In the genomic region with DNA sequence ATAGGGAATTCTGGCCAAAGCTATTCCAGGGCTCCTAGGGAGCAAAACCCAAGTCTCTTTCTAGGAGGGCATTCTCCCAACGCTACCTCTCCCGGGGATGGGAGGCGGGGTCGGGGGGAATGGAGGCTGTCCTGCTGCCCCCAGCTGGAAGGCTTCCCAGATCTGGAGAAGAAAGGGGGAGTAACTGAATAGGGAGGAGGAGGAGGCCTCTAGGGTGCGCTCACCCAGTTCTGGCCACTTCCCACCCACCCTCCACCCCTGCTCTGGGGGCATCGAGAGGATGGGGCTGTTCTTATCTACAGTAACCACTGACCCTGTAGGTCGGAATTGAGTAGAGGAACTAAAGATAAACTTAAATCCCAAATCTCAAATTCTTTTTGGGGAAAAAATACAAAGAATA, we compare ENCODE assay signal across 19 cellular contexts. TPM values are rescaled to one million over a fixed set of nuclear protein-coding genes. Genes with fewer than 3 reads are reported as not detected.
DNase-seq lines count a peak whose midpoint lies in the region; ATAC-seq and TF ChIP-seq lines count a peak whose summit lies in the region.
"Had no signal": no experiment of that assay in that cellular context is flagged by ENCODE, and none has a peak within 500 bp of the region (broad histone marks: within the 10 kb centered on the region; RNA-seq: fewer than 3 reads in every experiment).

No MANE protein-coding gene starts in this region.

- no peaks in the 10 kb centered on the region for H3K9me2 ChIP-seq in SK-N-SH

- H3K9me3 Mint-ChIP-seq in CD8-positive, alpha-beta T cell, result no peaks in the 10 kb centered on the region
- H3K9me3 Mint-ChIP-seq: nephron had no signal

- no peak overlapping the region for H3K27ac Mint-ChIP-seq in CD8-positive, alpha-beta T cell

- no peaks in the 10 kb centered on the region for H3K36me3 Mint-ChIP-seq in CD8-positive, alpha-beta T cell

- TF ChIP-seq EP300 in SK-N-SH (IDR thresholded peaks at IDR 0.05; ENCODE audit: borderline replicate concordance in 1 of 2, low read depth in 1 of 2, low read length in 1 of 2), result no peak

- TF ChIP-seq CTCF in dorsolateral prefrontal cortex (IDR thresholded peaks at IDR 0.05 in 54 of 56, conservative IDR thresholded peaks at IDR 0.05 in 2 of 56; ENCODE audit: low read depth in 1 of 56, partially characterized antibody in 56 of 56), result peak in 25 of 56 donors; percentile 7 to 49 (median 19)
- TF ChIP-seq CTCF in CD8-positive, alpha-beta T cell (IDR thresholded peaks at IDR 0.05), result no peak
- TF ChIP-seq CTCF in SK-N-SH (IDR thresholded peaks at IDR 0.05), result no peak

- no peaks in the 10 kb centered on the region for H3K79me2 ChIP-seq in SK-N-SH (ENCODE audit: insufficient read depth)

- no peaks in the 10 kb centered on the region for H3F3A ChIP-seq in SK-N-SH (replicated peaks; ENCODE audit: insufficient read depth)

- H4K20me1 ChIP-seq in SK-N-SH (ENCODE audit: insufficient read depth), result no peaks in the 10 kb centered on the region

- H3K9me3 ChIP-seq in subcutaneous abdominal adipose tissue (ENCODE audit: control insufficient read depth in 5 of 5, low read length in 5 of 5) (no peaks in the 10 kb centered on the region), SK-N-SH (no peaks in the 10 kb centered on the region)
- no peaks in the 10 kb centered on the region for H3K9me3 ChIP-seq in CD8-positive, alpha-beta T cell (ENCODE audit: low read length)

- peaks cover 0 to 5% (median 0%) of the 10 kb centered on the region in 45 donors for H3K27me3 ChIP-seq in dorsolateral prefrontal cortex
- no peaks in the 10 kb centered on the region for H3K27me3 ChIP-seq in layer of hippocampus (ENCODE audit: control insufficient read depth, insufficient read depth, low read length)
- peaks cover 0 to 6% (median 5%) of the 10 kb centered on the region in 5 donors for H3K27me3 ChIP-seq in subcutaneous abdominal adipose tissue (ENCODE audit: control insufficient read depth in 5 of 5, insufficient read depth in 4 of 5, low read length in 5 of 5)
- H3K27me3 ChIP-seq in CD8-positive, alpha-beta T cell (ENCODE audit: insufficient read depth, low read length), result no peaks in the 10 kb centered on the region
- H3K27me3 ChIP-seq in SK-N-SH (ENCODE audit: insufficient read depth), result peaks cover 64% of the 10 kb centered on the region

- POLR2A ChIA-PET in CD8-positive, alpha-beta T cell (lab: Charles Lee), result no interaction called here
- POLR2A ChIA-PET in SK-N-SH (lab: Yijun Ruan, JAX), result no interaction called here

- no peak overlapping the region for H2AFZ ChIP-seq in SK-N-SH (ENCODE audit: low read depth)

- H3K27me3 Mint-ChIP-seq in CD8-positive, alpha-beta T cell (ENCODE audit: low read depth), result peaks cover 12% of the 10 kb centered on the region

- peak overlapping the region; percentile 77 to 100 (median 97) for H3K27ac ChIP-seq in dorsolateral prefrontal cortex
- H3K27ac ChIP-seq in layer of hippocampus (ENCODE audit: low read depth, low read length), result peak overlapping the region; percentile 92
- peak overlapping the region; percentile 32 for H3K27ac ChIP-seq in subcutaneous abdominal adipose tissue (ENCODE audit: low read depth, low read length)
- H3K27ac ChIP-seq in CD8-positive, alpha-beta T cell (ENCODE audit: low read depth, low read length), result no peak overlapping the region
- H3K27ac ChIP-seq in SK-N-SH (ENCODE audit: low read depth in 2 of 2, low read length in 1 of 2), result no peak overlapping the region
- H3K27ac ChIP-seq: KMS-11, RWPE1 had no signal

- DNase-seq in OCI-M1 (lab: John Stamatoyannopoulos, UW), result peak; percentile 47
- DNase-seq in dorsolateral prefrontal cortex, result peak in 2 of 10 donors; percentile 40 to 56
- DNase-seq in CD8-positive, alpha-beta T cell, result no peak
- DNase-seq in stimulated activated CD4-positive, alpha-beta T cell treated with anti-CD3 and anti-CD28 coated beads, Interleukin-1b, Interleukin-23, amount 100 ng/mL, for 48 hours, result no peak
- no peak for DNase-seq in SK-N-SH
- DNase-seq: activated CD4-positive, CD25-positive, alpha-beta regulatory T cell; activated gamma-delta T cell treated with Interleukin-2 at 50 U/mL for 16 hours; NCI-H1105; NCI-H2171; stimulated activated CD4-positive, alpha-beta T cell treated with anti-CD3 and anti-CD28 coated beads, Interleukin-4, amount 100 ng/mL, for 24 hours had no signal

- H3K4me1 ChIP-seq in subcutaneous abdominal adipose tissue (ENCODE audit: control insufficient read depth in 5 of 5, insufficient read depth in 5 of 5, low read length in 5 of 5), result peaks cover 0 to 30% (median 2%) of the 10 kb centered on the region in 5 donors
- no peaks in the 10 kb centered on the region for H3K4me1 ChIP-seq in CD8-positive, alpha-beta T cell (ENCODE audit: insufficient read depth, low read length)
- H3K4me1 ChIP-seq in SK-N-SH (ENCODE audit: control insufficient read depth in 1 of 2, insufficient read depth in 2 of 2, low read depth in 1 of 2, low read length in 1 of 2), result no peaks in the 10 kb centered on the region

- H3K4me3 Mint-ChIP-seq in CD8-positive, alpha-beta T cell, result no peak overlapping the region

- H3K9ac ChIP-seq in subcutaneous abdominal adipose tissue (ENCODE audit: low read length in 5 of 5), result no peak overlapping the region
- no peak overlapping the region for H3K9ac ChIP-seq in SK-N-SH
- H3K9ac ChIP-seq: KMS-11 had no signal

- H3K4me2 ChIP-seq in SK-N-SH, result no peak overlapping the region
- H3K4me2 ChIP-seq: KMS-11 had no signal

- WGBS in SK-N-SH (ENCODE audit: low lambda C conversion rate), result 15% methylated on average over 7 of the region's 7 CpGs

- ATAC-seq in CD8-positive, alpha-beta T cell, result no peak
- ATAC-seq in GM18511 (IDR thresholded peaks at IDR 0.05; ENCODE audit: unreplicated experiment), result no peak

- H3K4me3 ChIP-seq in dorsolateral prefrontal cortex (peak overlapping the region in 57 of 59 donors; percentile 35 to 79 (median 59)), subcutaneous abdominal adipose tissue (ENCODE audit: low read depth in 1 of 5, low read length in 5 of 5) (peak overlapping the region in 4 of 5 donors; percentile 56 to 84 (median 70)), SK-N-SH (ENCODE audit: low read depth in 2 of 2, low read length in 1 of 2) (no peak overlapping the region)
- no peak overlapping the region for H3K4me3 ChIP-seq in CD8-positive, alpha-beta T cell (ENCODE audit: low read depth, low read length)

- CTCF ChIA-PET in CD8-positive, alpha-beta T cell (lab: Charles Lee), result no interaction called here
- CTCF ChIA-PET in SK-N-SH (lab: Yijun Ruan, JAX), result no interaction called here

- no peaks in the 10 kb centered on the region for H3K4me1 Mint-ChIP-seq in CD8-positive, alpha-beta T cell (ENCODE audit: low read depth)

- no peak for TF ChIP-seq RAD21 in SK-N-SH (IDR thresholded peaks at IDR 0.05; ENCODE audit: low read length)

- intact Hi-C loops in dorsolateral prefrontal cortex (cut with DNase I), result loop anchor here (5.0 to 10.0 kb wide), 3 partner anchors 44 to 178 kb away; no protein-coding TSS in a partner anchor
- intact Hi-C loops in CD8-positive, alpha-beta T cell (cut with DNase I, micrococcal nuclease), result no loop called here

- H3K36me3 ChIP-seq in subcutaneous abdominal adipose tissue (ENCODE audit: control insufficient read depth in 5 of 5, insufficient read depth in 5 of 5, low read length in 5 of 5) (no peaks in the 10 kb centered on the region), SK-N-SH (replicated peaks in 1 of 2; ENCODE audit: control insufficient read depth in 1 of 2, insufficient read depth in 2 of 2, low read length in 1 of 2) (no peaks in the 10 kb centered on the region)
- H3K36me3 ChIP-seq in CD8-positive, alpha-beta T cell (ENCODE audit: insufficient read depth, low read length), result no peaks in the 10 kb centered on the region

TF ChIP-seq in SK-N-SH, 30 proteins besides CTCF, POLR2A, EP300 and RAD21:
- no peak for TF ChIP-seq MXI1 (IDR thresholded peaks at IDR 0.05; ENCODE audit: low read depth, low read length)
- TF ChIP-seq GABPA (IDR thresholded peaks at IDR 0.05; ENCODE audit: low read depth), result no peak
- no peak for TF ChIP-seq TCF12 (IDR thresholded peaks at IDR 0.05)
- no peak for TF ChIP-seq FOXM1 (IDR thresholded peaks at IDR 0.05; ENCODE audit: low read depth)
- TF ChIP-seq FOXJ3 (CRISPR knock-in tag; IDR thresholded peaks at IDR 0.05), result no peak
- no peak for TF ChIP-seq NFIC (IDR thresholded peaks at IDR 0.05; ENCODE audit: borderline replicate concordance)
- no peak for TF ChIP-seq MEF2A (IDR thresholded peaks at IDR 0.05; ENCODE audit: borderline replicate concordance, low read depth)

RNA-seq across cellular contexts. Expression of gene RNASE1, which starts 0.6 kb away (rescaled TPM):
- total RNA-seq in dorsolateral prefrontal cortex, result 100 to 1,000 TPM in 104 of 120 experiments, 10 to 100 TPM in 16; 39.9 to 796 (median 173) TPM
- not detected for total RNA-seq in CD8-positive, alpha-beta T cell
- polyA plus RNA-seq in SK-N-SH (2012; rRNA removed), result not detected in 2 replicates
- not detected in 2 replicates for polyA plus RNA-seq in SK-N-SH (2012; cell fraction: cytosol; rRNA removed)
- not detected in 2 replicates for polyA plus RNA-seq in SK-N-SH (2012; cell fraction: nucleus; rRNA removed)
- total RNA-seq: T-helper 1 cell treated with Interleukin-12 subunit alpha and Interleukin-12 subunit beta and Interleukin-4 antibody, amounts not matched to agents 30 ng/mL and 1 ng/mL, for 36 hours had no signal

RNA-seq across cellular contexts. Expression of gene RNASE6, which starts 22.2 kb away (rescaled TPM):
- 10 to 100 TPM in 8 of 120 experiments, 1 to 10 TPM in 108, under 1 TPM in 4; 0.56 to 19.7 (median 4.2) TPM for total RNA-seq in dorsolateral prefrontal cortex
- under 1 TPM in 1 of 2 experiments, not detected in 1; 0.33 TPM for total RNA-seq in CD8-positive, alpha-beta T cell
- not detected in 2 replicates for polyA plus RNA-seq in SK-N-SH (2012; rRNA removed)
- not detected in 2 replicates for polyA plus RNA-seq in SK-N-SH (2012; cell fraction: cytosol; rRNA removed)
- not detected in 2 replicates for polyA plus RNA-seq in SK-N-SH (2012; cell fraction: nucleus; rRNA removed)
- total RNA-seq: lung microvascular endothelial cell had no signal

RNA-seq across cellular contexts. Expression of gene EDDM3B, which starts 35.0 kb away (rescaled TPM):
- not detected for total RNA-seq in dorsolateral prefrontal cortex
- total RNA-seq in CD8-positive, alpha-beta T cell, result not detected
- polyA plus RNA-seq in SK-N-SH (2012; rRNA removed), result not detected in 2 replicates
- not detected in 2 replicates for polyA plus RNA-seq in SK-N-SH (2012; cell fraction: cytosol; rRNA removed)
- not detected in 2 replicates for polyA plus RNA-seq in SK-N-SH (2012; cell fraction: nucleus; rRNA removed)
- total RNA-seq: lung microvascular endothelial cell; sciatic nerve; T-helper 1 cell treated with Interleukin-12 subunit alpha and Interleukin-12 subunit beta and Interleukin-4 antibody, amounts not matched to agents 30 ng/mL and 1 ng/mL, for 36 hours had no signal

RNA-seq across cellular contexts. Expression of gene EDDM3A, which starts 57.5 kb away (rescaled TPM):
- total RNA-seq in dorsolateral prefrontal cortex, result not detected
- not detected for total RNA-seq in CD8-positive, alpha-beta T cell
- polyA plus RNA-seq in SK-N-SH (2012; rRNA removed), result not detected in 2 replicates
- polyA plus RNA-seq in SK-N-SH (2012; cell fraction: cytosol; rRNA removed), result not detected in 2 replicates
- polyA plus RNA-seq in SK-N-SH (2012; cell fraction: nucleus; rRNA removed), result not detected in 2 replicates
- total RNA-seq: lung microvascular endothelial cell; sciatic nerve; T-helper 1 cell treated with Interleukin-12 subunit alpha and Interleukin-12 subunit beta and Interleukin-4 antibody, amounts not matched to agents 30 ng/mL and 1 ng/mL, for 36 hours had no signal

Comparison
In these comparisons a context has a peak if more than half of its experiments do, and no peak if none do; other contexts are left out.
1. H3K27ac ChIP-seq: peak in dorsolateral prefrontal cortex (59 of 59), layer of hippocampus (single experiment) and subcutaneous abdominal adipose tissue (single experiment); none in CD8-positive, alpha-beta T cell (single experiment) and SK-N-SH (0 of 2).
2. H3K4me3 ChIP-seq: peak in dorsolateral prefrontal cortex (57 of 59) and subcutaneous abdominal adipose tissue (4 of 5); none in CD8-positive, alpha-beta T cell (single experiment) and SK-N-SH (0 of 2).
3. RNA of gene RNASE1, which starts 0.6 kb away (total RNA-seq): 39.9 to 796 TPM in dorsolateral prefrontal cortex; not detected in CD8-positive, alpha-beta T cell; every median in the first group is over 10 times any median in the second.
4. intact Hi-C loops: an anchor here in dorsolateral prefrontal cortex (5.0 to 10.0 kb wide); none called in CD8-positive, alpha-beta T cell.